ENCODE assay signal across 8 cellular contexts in genomic region chr13:29901714-29902631, GRCh38.
DNase-seq lines count a peak whose midpoint lies in the region; ATAC-seq lines count a peak whose summit lies in the region.

No MANE protein-coding gene starts in this region.

- no peaks in the 10 kb centered on the region for H3K9me3 Mint-ChIP-seq in central memory CD8-positive, alpha-beta T cell

- no peak overlapping the region for H3K9ac ChIP-seq in SK-N-MC (ENCODE audit: insufficient read length)
- no peak overlapping the region for H3K9ac ChIP-seq in rectal smooth muscle tissue (ENCODE audit: low read length)

- no peaks in the 10 kb centered on the region for H3K36me3 Mint-ChIP-seq in central memory CD8-positive, alpha-beta T cell (ENCODE audit: insufficient read depth)

- H3K4me1 ChIP-seq in rectal smooth muscle tissue (ENCODE audit: control insufficient read depth, insufficient read depth, low read length) = no peaks in the 10 kb centered on the region

- H3K36me3 ChIP-seq in SK-N-MC (ENCODE audit: insufficient read depth, low read length) (no peaks in the 10 kb centered on the region), rectal smooth muscle tissue (ENCODE audit: control insufficient read depth, insufficient read depth, low read length) (no peaks in the 10 kb centered on the region)

- peak; percentile 34 for DNase-seq in activated naive CD4-positive, alpha-beta T cell treated with Interleukin-2 at 50 U/mL for 16 hours
- no peak for DNase-seq in activated naive CD4-positive, alpha-beta T cell (lab: John Stamatoyannopoulos, UW)
- DNase-seq in SK-N-MC (ENCODE audit: low read depth, low spot score) (peak; percentile 47), anterior cingulate cortex (lab: John Stamatoyannopoulos, UW) (no peak), SKM-1 treated with dmso at 0.1 percent for 144 hours (lab: John Stamatoyannopoulos, UW; ENCODE audit: unreplicated experiment) (no peak)
- DNase-seq in central memory CD8-positive, alpha-beta T cell (ENCODE audit: low spot score in 2 of 2) = peak in 1 of 2 donors; percentile 17

- peak overlapping the region; percentile 90 for H3K27ac Mint-ChIP-seq in central memory CD8-positive, alpha-beta T cell (ENCODE audit: low read depth)

- no peaks in the 10 kb centered on the region for H3K9me3 ChIP-seq in SK-N-MC (ENCODE audit: low read depth, low read length)

- H3K27me3 Mint-ChIP-seq in central memory CD8-positive, alpha-beta T cell = no peaks in the 10 kb centered on the region

- no peaks in the 10 kb centered on the region for H3K27me3 ChIP-seq in rectal smooth muscle tissue (ENCODE audit: control insufficient read depth, insufficient read depth, low read length)

- H3K4me3 Mint-ChIP-seq in central memory CD8-positive, alpha-beta T cell = peak overlapping the region; percentile 75

- H3K4me3 ChIP-seq in SK-N-MC (peak overlapping the region; percentile 45), rectal smooth muscle tissue (ENCODE audit: low read length) (peak overlapping the region; percentile 14)

- ATAC-seq in central memory CD8-positive, alpha-beta T cell (replicated peaks; ENCODE audit: extremely low read depth, poor library complexity, severe bottlenecking) = peak; percentile 96
- no peak for ATAC-seq in GM21528 (IDR thresholded peaks at IDR 0.05; ENCODE audit: low FRiP score, unreplicated experiment)

- peaks cover 33% of the 10 kb centered on the region for H3K4me1 Mint-ChIP-seq in central memory CD8-positive, alpha-beta T cell

- H3K27ac ChIP-seq in SK-N-MC (no peak overlapping the region), rectal smooth muscle tissue (ENCODE audit: low read depth, low read length) (no peak overlapping the region)

Comparison
In these comparisons a context has a peak if more than half of its experiments do, and no peak if none do; other contexts are left out.
1. DNase-seq: peak in activated naive CD4-positive, alpha-beta T cell treated with Interleukin-2 at 50 U/mL for 16 hours (single experiment) and SK-N-MC (single experiment); none in activated naive CD4-positive, alpha-beta T cell (0 of 4), anterior cingulate cortex (0 of 58) and SKM-1 treated with dmso at 0.1 percent for 144 hours (single experiment).